In genomic region chr7:1662101-1662500, GRCh38 we compare ENCODE assay signal across 1 cellular context.
TF ChIP-seq lines count a peak whose summit lies in the region.

No MANE protein-coding gene starts in this region.

TF ChIP-seq in HepG2, 621 proteins besides CTCF, POLR2A, EP300 and RAD21:
- TF ChIP-seq POLR2AphosphoS5 (IDR thresholded peaks at IDR 0.05; ENCODE audit: low read depth, low read length) = no peak
- no peak for TF ChIP-seq ZNF773 (CRISPR knock-in tag; IDR thresholded peaks at IDR 0.05; ENCODE audit: borderline replicate concordance)
- TF ChIP-seq ZNF704 (CRISPR knock-in tag; IDR thresholded peaks at IDR 0.05; ENCODE audit: borderline replicate concordance) = no peak
- no peak for TF ChIP-seq ZNF143 (CRISPR knock-in tag; IDR thresholded peaks at IDR 0.05)
- TF ChIP-seq ZNF605 (CRISPR knock-in tag; IDR thresholded peaks at IDR 0.05) = no peak
- TF ChIP-seq ZNF407 (CRISPR knock-in tag; IDR thresholded peaks at IDR 0.05; ENCODE audit: not compliant biosample characterization) = no peak
- no peak for TF ChIP-seq ZNF251 (CRISPR knock-in tag; IDR thresholded peaks at IDR 0.05)
- no peak for TF ChIP-seq ATF1 (CRISPR knock-in tag; IDR thresholded peaks at IDR 0.05)
- TF ChIP-seq PLSCR1 (CRISPR knock-in tag; IDR thresholded peaks at IDR 0.05; ENCODE audit: borderline replicate concordance) = no peak
- TF ChIP-seq GLI4 (CRISPR knock-in tag; IDR thresholded peaks at IDR 0.05; ENCODE audit: borderline replicate concordance) = no peak
- no peak for TF ChIP-seq FOXO4 (CRISPR knock-in tag; conservative IDR thresholded peaks at IDR 0.05)
- no peak for TF ChIP-seq HMG20A (CRISPR knock-in tag; IDR thresholded peaks at IDR 0.05; ENCODE audit: borderline replicate concordance)
- TF ChIP-seq TBX3 (IDR thresholded peaks at IDR 0.05; ENCODE audit: borderline replicate concordance) = no peak
- no peak for TF ChIP-seq NFE2 (CRISPR knock-in tag; IDR thresholded peaks at IDR 0.05)
- no peak for TF ChIP-seq IKZF1 (IDR thresholded peaks at IDR 0.05)
